28 cellular contexts compared by ENCODE assay signal in genomic region chr12:30414507-30414906, GRCh38.
"Had no signal": no experiment of that assay in that cellular context is flagged by ENCODE, and none has a peak within 500 bp of the region (broad histone marks: within the 10 kb centered on the region; RNA-seq: fewer than 3 reads in every experiment).

No MANE protein-coding gene starts in this region.

- DNase-seq: effector CD8-positive, alpha-beta T cell; effector memory CD8-positive, alpha-beta T cell; endodermal cell; erythroblast; esophagus squamous epithelium; foreskin fibroblast; foreskin melanocyte; heart left ventricle; hypothalamus; immature natural killer cell; islet precursor cell; kidney; kidney glomerular epithelial cell; left cardiac atrium; left lung; left ventricle myocardium superior; lower lobe of right lung; mesenchymal stem cell; mucosa of descending colon; naive B cell; naive thymus-derived CD8-positive, alpha-beta T cell had no signal

- H3K79me2 ChIP-seq: hepatocyte had no signal

- H3K27me3 ChIP-seq: esophagus squamous epithelium, gastroesophageal sphincter, heart left ventricle, hepatocyte, left lung had no signal

- H3K4me1 ChIP-seq: esophagus squamous epithelium, gastroesophageal sphincter, heart left ventricle, left lung, lower lobe of right lung had no signal

- H3K36me3 ChIP-seq: esophagus squamous epithelium, gastroesophageal sphincter, heart left ventricle, left lung, lower lobe of right lung had no signal

- H3K4me3 ChIP-seq: coronary artery, esophagus squamous epithelium, gastroesophageal sphincter, heart left ventricle, hepatocyte, left lung, lower lobe of right lung, mucosa of descending colon had no signal

- FAIRE-seq: colon, endometrium, kidney had no signal

- H3K27ac ChIP-seq: coronary artery, epithelial cell of prostate, esophagus squamous epithelium, gastroesophageal sphincter, heart left ventricle, hepatocyte, left lung, lower lobe of right lung had no signal

- H3K9me3 ChIP-seq: esophagus squamous epithelium, gastroesophageal sphincter, heart left ventricle, lower lobe of right lung had no signal

- H3K4me2 ChIP-seq: hepatocyte had no signal

- ATAC-seq: effector memory CD8-positive, alpha-beta T cell; esophagus mucosa; gastroesophageal sphincter; heart left ventricle; left cardiac atrium; left lung; left ventricle myocardium superior; lower lobe of right lung; mucosa of descending colon; naive thymus-derived CD8-positive, alpha-beta T cell had no signal

- H2AFZ ChIP-seq: hepatocyte had no signal
